ENCODE assay signal across 21 cellular contexts in genomic region chr18:27991391-27991790, GRCh38.
DNase-seq lines count a peak whose midpoint lies in the region; ATAC-seq and TF ChIP-seq lines count a peak whose summit lies in the region.
"Had no signal": no experiment of that assay in that cellular context is flagged by ENCODE, and none has a peak within 500 bp of the region (broad histone marks: within the 10 kb centered on the region; RNA-seq: fewer than 3 reads in every experiment).

No MANE protein-coding gene starts in this region.

- DNase-seq in cardiac muscle cell (ENCODE audit: low read depth in 1 of 2, low spot score in 1 of 2) (peak in 1 of 2 donors; percentile 57), heart right ventricle (no peak), endodermal cell (no peak), NCI-H82 treated with DMSO at 0.1 percent for 48 hours (lab: John Stamatoyannopoulos, UW; ENCODE audit: unreplicated experiment) (no peak), kidney glomerular epithelial cell (lab: John Stamatoyannopoulos, UW) (no peak), OCI-LY7 (ENCODE audit: low spot score) (no peak)
- no peak for DNase-seq in stimulated activated CD4-positive, alpha-beta T cell treated with anti-CD3 and anti-CD28 coated beads, Interleukin-2, amount 100 ng/mL, for 48 hours
- DNase-seq: Karpas-422, NCI-H1092, NCI-H1417 treated with DMSO at 0.1 percent for 48 hours, NCI-H1694 treated with DMSO at 0.1 percent for 48 hours, NCI-H2081, NCI-H2227 treated with DMSO at 0.1 percent for 48 hours, NCI-H510A treated with DMSO at 0.1 percent for 48 hours, NCI-H748 treated with DMSO at 0.1 percent for 48 hours, PC-9, SJCRH30 had no signal

- H3K9me2 ChIP-seq in OCI-LY7 (ENCODE audit: insufficient read depth, low read length): no peaks in the 10 kb centered on the region

- H3K4me1 Mint-ChIP-seq in endodermal cell (peaks cover 3% of the 10 kb centered on the region), nephron (peaks cover 23% of the 10 kb centered on the region)
- H3K4me1 Mint-ChIP-seq: B cell had no signal

- POLR2A ChIA-PET in OCI-LY7 (lab: Charles Lee): no interaction called here

- H4K20me1 ChIP-seq in OCI-LY7 (ENCODE audit: insufficient read depth, low read length): no peaks in the 10 kb centered on the region

- H3K4me1 ChIP-seq in cardiac muscle cell (ENCODE audit: low read depth) (peaks cover 45% of the 10 kb centered on the region), heart right ventricle (peaks cover 0 to 44% (median 8%) of the 10 kb centered on the region in 9 donors), endodermal cell (ENCODE audit: control insufficient read depth, insufficient read depth, low read length) (peaks cover 3% of the 10 kb centered on the region), OCI-LY7 (ENCODE audit: insufficient read depth, low read length, poor library complexity, severe bottlenecking) (no peaks in the 10 kb centered on the region)
- H3K4me1 ChIP-seq: SJCRH30 had no signal

- BruUV-seq in OCI-LY7 (replicated peaks; lab: Mats Ljungman, UMichigan): no TSS peak

- H3K9me3 Mint-ChIP-seq in endodermal cell (no peaks in the 10 kb centered on the region), nephron (no peaks in the 10 kb centered on the region)

- H3K9me3 ChIP-seq in cardiac muscle cell (ENCODE audit: low read depth) (no peaks in the 10 kb centered on the region), heart right ventricle (no peaks in the 10 kb centered on the region), endodermal cell (ENCODE audit: control insufficient read depth, low read length) (no peaks in the 10 kb centered on the region), OCI-LY7 (ENCODE audit: low read length) (no peaks in the 10 kb centered on the region)
- H3K9me3 ChIP-seq: SJCRH30 had no signal

- intact Hi-C loops in heart right ventricle (cut with DNase I) (no loop called here), OCI-LY7 (cut with micrococcal nuclease; ENCODE audit: unreplicated experiment) (no loop called here)

- H3K36me3 Mint-ChIP-seq in endodermal cell (ENCODE audit: low read depth) (peaks cover 72% of the 10 kb centered on the region), nephron (ENCODE audit: low read depth) (peaks cover 64% of the 10 kb centered on the region)

- H3K27ac ChIP-seq in cardiac muscle cell (peak overlapping the region; percentile 37), heart right ventricle (no peak overlapping the region), endodermal cell (ENCODE audit: low read depth, low read length) (no peak overlapping the region), OCI-LY7 (ENCODE audit: low read depth, low read length, poor library complexity, severe bottlenecking) (no peak overlapping the region)
- H3K27ac ChIP-seq: 22Rv1, PC-9, SJCRH30 had no signal

- no peak overlapping the region for H3K9ac ChIP-seq in endodermal cell (ENCODE audit: extremely low read depth, low read length, poor library complexity, severe bottlenecking)

- H3K27me3 Mint-ChIP-seq in endodermal cell (ENCODE audit: insufficient read depth) (no peaks in the 10 kb centered on the region), nephron (ENCODE audit: low read depth) (no peaks in the 10 kb centered on the region)
- H3K27me3 Mint-ChIP-seq: B cell had no signal

- H3K36me3 ChIP-seq in cardiac muscle cell (peaks cover 60% of the 10 kb centered on the region), heart right ventricle (peaks cover 0 to 41% (median 0%) of the 10 kb centered on the region in 9 donors), endodermal cell (ENCODE audit: control insufficient read depth, insufficient read depth, low read length) (peaks cover 99% of the 10 kb centered on the region), OCI-LY7 (ENCODE audit: insufficient read depth, low read length) (no peaks in the 10 kb centered on the region)
- H3K36me3 ChIP-seq: SJCRH30 had no signal

- H2AFZ ChIP-seq in OCI-LY7 (ENCODE audit: low read length): no peak overlapping the region
- H2AFZ ChIP-seq: PC-9 had no signal

- H3K4me3 ChIP-seq in cardiac muscle cell (no peak overlapping the region), heart right ventricle (no peak overlapping the region), endodermal cell (ENCODE audit: low read length) (no peak overlapping the region), OCI-LY7 (ENCODE audit: low read depth, low read length, poor library complexity, severe bottlenecking) (no peak overlapping the region)
- H3K4me3 ChIP-seq: PC-9, SJCRH30 had no signal

- 84 to 91% methylated on average over 2 of the region's 2 CpGs for WGBS in heart right ventricle, 2 donors
- WGBS in endodermal cell (ENCODE audit: insufficient coverage in 1 of 2, insufficient read length in 1 of 2), 2 experiments: 95% methylated on average over 2 of the region's 2 CpGs; no CpG with 5 or more reads in 1 of the 2 experiments

- CTCF ChIA-PET in OCI-LY7 (lab: Charles Lee; ENCODE audit: unreplicated experiment): no interaction called here

- H3K79me2 ChIP-seq in OCI-LY7 (ENCODE audit: insufficient read depth, low read depth, low read length): no peaks in the 10 kb centered on the region

- ATAC-seq in heart right ventricle: no peak
- ATAC-seq: Right ventricle myocardium inferior had no signal

- H3K4me2 ChIP-seq in OCI-LY7 (ENCODE audit: low read length): no peak overlapping the region
- H3K4me2 ChIP-seq: PC-9 had no signal

- peak overlapping the region; percentile 11 for H3K27ac Mint-ChIP-seq in endodermal cell
- peak overlapping the region; percentile 16 to 42 (median 33) for H3K27ac Mint-ChIP-seq in nephron
- H3K27ac Mint-ChIP-seq: B cell had no signal

- no peak overlapping the region for H3K4me3 Mint-ChIP-seq in endodermal cell
- H3K4me3 Mint-ChIP-seq in nephron: no peak overlapping the region
- H3K4me3 Mint-ChIP-seq: B cell had no signal

- H3K27me3 ChIP-seq in cardiac muscle cell (no peaks in the 10 kb centered on the region), heart right ventricle (no peaks in the 10 kb centered on the region), endodermal cell (ENCODE audit: control insufficient read depth, insufficient read depth, low read length, poor library complexity, severe bottlenecking) (no peaks in the 10 kb centered on the region)
- H3K27me3 ChIP-seq: SJCRH30 had no signal

- TF ChIP-seq CTCF in cardiac muscle cell (IDR thresholded peaks at IDR 0.05; ENCODE audit: low read depth, low read length): no peak
- TF ChIP-seq CTCF in heart right ventricle (IDR thresholded peaks at IDR 0.05): no peak
- TF ChIP-seq CTCF in endodermal cell (conservative IDR thresholded peaks at IDR 0.05): no peak
- no peak for TF ChIP-seq CTCF in nephron (IDR thresholded peaks at IDR 0.05; ENCODE audit: unreplicated experiment in 3 of 3)
- no peak for TF ChIP-seq CTCF in OCI-LY7 (conservative IDR thresholded peaks at IDR 0.05; ENCODE audit: low read length)
